Comparison of ENCODE assay signal across 10 cellular contexts in the genomic region with DNA sequence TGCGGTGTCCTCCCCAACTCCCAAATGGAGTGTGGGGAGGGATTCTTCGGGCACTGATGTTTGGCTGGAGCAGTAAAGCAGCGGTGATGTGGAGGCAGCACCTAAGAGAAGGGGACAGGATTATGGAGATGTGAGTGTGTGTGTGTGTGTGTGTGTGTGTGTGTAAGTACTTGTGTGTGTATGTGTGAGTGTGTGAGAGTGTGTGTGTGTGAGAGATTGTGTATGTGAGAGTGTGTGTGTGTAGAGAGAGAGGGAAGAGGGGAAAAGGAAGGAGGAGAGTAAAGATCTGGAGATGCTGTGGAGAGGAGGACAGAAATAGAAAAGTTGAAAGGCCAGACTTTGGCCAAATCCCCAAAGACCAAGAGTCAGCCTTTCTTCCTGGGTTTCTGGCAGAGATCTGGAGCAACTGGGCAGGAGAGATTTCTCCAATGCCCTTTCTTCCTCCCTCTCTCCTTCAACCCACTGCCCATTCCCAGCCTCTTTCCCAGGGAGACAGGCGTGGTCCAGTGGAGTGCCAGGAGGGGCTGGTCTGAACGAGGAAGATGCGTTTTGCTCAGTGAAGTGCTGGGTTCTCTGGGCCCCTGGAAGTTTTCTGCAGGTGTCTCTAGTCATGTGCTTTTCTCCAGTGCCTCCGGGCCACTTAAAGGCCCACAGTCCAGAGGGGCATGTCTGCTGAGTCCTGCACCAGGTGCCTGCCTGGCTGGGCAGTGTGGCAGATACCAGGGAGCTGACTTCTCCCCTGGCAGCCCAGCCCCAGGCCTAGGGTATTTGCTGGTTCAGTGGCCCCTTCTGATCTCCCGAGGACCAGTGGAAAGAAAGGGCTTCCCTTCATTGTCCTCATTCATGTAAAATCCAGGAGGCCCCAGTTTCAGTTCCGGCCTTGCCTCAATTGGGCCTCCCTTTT.
DNase-seq lines count a peak whose midpoint lies in the region; ATAC-seq and TF ChIP-seq lines count a peak whose summit lies in the region.
"Had no signal": no experiment of that assay in that cellular context is flagged by ENCODE, and none has a peak within 500 bp of the region (broad histone marks: within the 10 kb centered on the region; RNA-seq: fewer than 3 reads in every experiment).

No MANE protein-coding gene starts in this region.

- peak overlapping the region in 1 of 2 donors; percentile 18 for H3K4me3 ChIP-seq in ascending aorta
- H3K4me3 ChIP-seq in left lung, result no peak overlapping the region
- H3K4me3 ChIP-seq in thymus (ENCODE audit: low read length), result no peak overlapping the region

- H3K9me3 ChIP-seq in ascending aorta (no peaks in the 10 kb centered on the region), left lung (no peaks in the 10 kb centered on the region), thymus (ENCODE audit: control insufficient read depth) (no peaks in the 10 kb centered on the region)

- H3K27me3 Mint-ChIP-seq in activated T-cell treated with anti-CD3 and anti-CD28 coated beads, Interleukin-2, amount 50 U/mL, for 24 hours, result no peaks in the 10 kb centered on the region

- H3K27me3 ChIP-seq in ascending aorta (no peaks in the 10 kb centered on the region), left lung (no peaks in the 10 kb centered on the region), thymus (ENCODE audit: control insufficient read depth, insufficient read depth) (no peaks in the 10 kb centered on the region)

- H3K4me1 Mint-ChIP-seq in activated T-cell treated with anti-CD3 and anti-CD28 coated beads, Interleukin-2, amount 50 U/mL, for 24 hours (ENCODE audit: low read depth), result peaks cover 81% of the 10 kb centered on the region

- peak overlapping the region; percentile 81 for H3K27ac Mint-ChIP-seq in activated T-cell treated with anti-CD3 and anti-CD28 coated beads, Interleukin-2, amount 50 U/mL, for 24 hours

- 84% methylated on average over 9 of the region's 9 CpGs for WGBS in thymus

- no peak overlapping the region for H3K4me3 Mint-ChIP-seq in activated T-cell treated with anti-CD3 and anti-CD28 coated beads, Interleukin-2, amount 50 U/mL, for 24 hours

- H3K4me1 ChIP-seq in ascending aorta (peaks cover 46 to 75% of the 10 kb centered on the region in 2 donors), left lung (peaks cover 40 to 62% of the 10 kb centered on the region in 2 donors), thymus (ENCODE audit: control insufficient read depth, insufficient read depth, low read length) (peaks cover 58% of the 10 kb centered on the region)

- peaks cover 0 to under 1% of the 10 kb centered on the region in 2 donors for H3K36me3 ChIP-seq in ascending aorta
- peaks cover 0 to 6% of the 10 kb centered on the region in 2 donors for H3K36me3 ChIP-seq in left lung
- peaks cover 8% of the 10 kb centered on the region for H3K36me3 ChIP-seq in thymus (ENCODE audit: control insufficient read depth, insufficient read depth)

- no peaks in the 10 kb centered on the region for H3K9me3 Mint-ChIP-seq in activated T-cell treated with anti-CD3 and anti-CD28 coated beads, Interleukin-2, amount 50 U/mL, for 24 hours

- peak; percentile 8 for ATAC-seq in left lung

- TF ChIP-seq CTCF in ascending aorta (IDR thresholded peaks at IDR 0.05), result no peak
- TF ChIP-seq CTCF in left lung (IDR thresholded peaks at IDR 0.05), result no peak

- H3K27ac ChIP-seq in ascending aorta (peak overlapping the region; percentile 90 to 91), left lung (peak overlapping the region; percentile 58 to 82), thymus (ENCODE audit: low read depth) (peak overlapping the region; percentile 36)

- intact Hi-C loops in ascending aorta (cut with DNase I), result no loop called here
- intact Hi-C loops in left lung (cut with DNase I), result no loop called here

- peaks cover 49% of the 10 kb centered on the region for H3K36me3 Mint-ChIP-seq in activated T-cell treated with anti-CD3 and anti-CD28 coated beads, Interleukin-2, amount 50 U/mL, for 24 hours (ENCODE audit: low read depth)

- no peak for DNase-seq in activated T-cell treated with anti-CD3 and anti-CD28 coated beads, Interleukin-2, amount 50 U/mL, for 24 hours
- no peak for DNase-seq in activated T-cell treated with anti-CD3 and anti-CD28 coated beads, Interleukin-2, amount 50 U/mL, for 48 hours
- DNase-seq in ascending aorta (ENCODE audit: low spot score in 2 of 2) (no peak), left lung (no peak), T1000 (lab: John Stamatoyannopoulos, UW) (no peak), NCI-H345 treated with DMSO at 0.1 percent for 48 hours (lab: John Stamatoyannopoulos, UW; ENCODE audit: unreplicated experiment) (no peak), NCI-H146 treated with DMSO at 0.1 percent for 48 hours (lab: John Stamatoyannopoulos, UW; ENCODE audit: unreplicated experiment) (no peak)
- DNase-seq: islet precursor cell, NCI-H1092 treated with DMSO at 0.1 percent for 48 hours had no signal

Comparison
In these comparisons a context has a peak if more than half of its experiments do, and no peak if none do; other contexts are left out.
1. H3K27ac ChIP-seq: peak in every context shown above with its lines; median percentile 90 in ascending aorta; 70 in left lung; 36 in thymus.